Comparison of ENCODE assay signal across 24 cellular contexts in genomic region chr10:129833988-129834387, GRCh38.
"Had no signal": no experiment of that assay in that cellular context is flagged by ENCODE, and none has a peak within 500 bp of the region (broad histone marks: within the 10 kb centered on the region; RNA-seq: fewer than 3 reads in every experiment).

No MANE protein-coding gene starts in this region.

- H3K27me3 ChIP-seq: sigmoid colon, testis, vagina had no signal

- H3K9me3 Mint-ChIP-seq: activated B cell treated with CpG ODN at 0.5 μM for 24 hours; activated naive CD4-positive, alpha-beta T cell treated with anti-CD3 and anti-CD28 coated beads for 36 hours; activated naive CD8-positive, alpha-beta T cell treated with anti-CD3 and anti-CD28 coated beads, Interleukin-2, amount 10 ng/mL, durations not matched to agents 7 days and 5 days; activated T-cell treated with anti-CD3 and anti-CD28 coated beads, Interleukin-2, amount 50 U/mL, for 72 hours; naive thymus-derived CD8-positive, alpha-beta T cell; stimulated activated naive B cell treated with anti-CD40 and anti-IgM and Interleukin-4, amounts not matched to agents 10 μg/mL and 1 μg/mL and 100 μg/mL, for 72 hours had no signal

- H3K4me3 Mint-ChIP-seq: activated B cell treated with CpG ODN at 0.5 μM for 24 hours; activated CD4-positive, alpha-beta T cell treated with anti-CD3 and anti-CD28 coated beads for 36 hours; activated naive CD4-positive, alpha-beta T cell treated with anti-CD3 and anti-CD28 coated beads for 36 hours; activated naive CD8-positive, alpha-beta T cell treated with anti-CD3 and anti-CD28 coated beads, Interleukin-2, amount 10 ng/mL, durations not matched to agents 7 days and 5 days; activated T-cell treated with anti-CD3 and anti-CD28 coated beads, Interleukin-2, amount 50 U/mL, for 72 hours; naive thymus-derived CD8-positive, alpha-beta T cell; stimulated activated naive B cell treated with anti-CD40 and anti-IgM and Interleukin-4, amounts not matched to agents 10 μg/mL and 1 μg/mL and 100 μg/mL, for 72 hours had no signal

- H3K4me1 Mint-ChIP-seq: activated B cell treated with CpG ODN at 0.5 μM for 24 hours; activated CD4-positive, alpha-beta T cell treated with anti-CD3 and anti-CD28 coated beads for 36 hours; activated naive CD8-positive, alpha-beta T cell treated with anti-CD3 and anti-CD28 coated beads, Interleukin-2, amount 10 ng/mL, durations not matched to agents 7 days and 5 days; naive thymus-derived CD8-positive, alpha-beta T cell; stimulated activated naive B cell treated with anti-CD40 and anti-IgM and Interleukin-4, amounts not matched to agents 10 μg/mL and 1 μg/mL and 100 μg/mL, for 72 hours had no signal

- H3K27ac Mint-ChIP-seq: activated B cell treated with CpG ODN at 0.5 μM for 24 hours; activated CD4-positive, alpha-beta T cell treated with anti-CD3 and anti-CD28 coated beads for 36 hours; activated naive CD4-positive, alpha-beta T cell treated with anti-CD3 and anti-CD28 coated beads for 36 hours; activated naive CD8-positive, alpha-beta T cell treated with anti-CD3 and anti-CD28 coated beads, Interleukin-2, amount 10 ng/mL, durations not matched to agents 7 days and 5 days; activated T-cell treated with anti-CD3 and anti-CD28 coated beads, Interleukin-2, amount 50 U/mL, for 72 hours; progenitor cell of endocrine pancreas; stimulated activated naive B cell treated with anti-CD40 and anti-IgM and Interleukin-4, amounts not matched to agents 10 μg/mL and 1 μg/mL and 100 μg/mL, for 72 hours had no signal

- H3K9me3 ChIP-seq: lower lobe of right lung, sigmoid colon, testis, vagina had no signal

- H3K27ac ChIP-seq: coronary artery, lower lobe of right lung, sigmoid colon, testis, vagina had no signal

- H3K4me3 ChIP-seq: coronary artery, lower lobe of right lung, sigmoid colon, smooth muscle cell, testis, vagina had no signal

- H3K36me3 ChIP-seq: lower lobe of right lung, sigmoid colon, vagina had no signal

- H3K27me3 Mint-ChIP-seq: activated B cell treated with CpG ODN at 0.5 μM for 24 hours; activated CD4-positive, alpha-beta T cell treated with anti-CD3 and anti-CD28 coated beads for 36 hours; activated naive CD8-positive, alpha-beta T cell treated with anti-CD3 and anti-CD28 coated beads, Interleukin-2, amount 10 ng/mL, durations not matched to agents 7 days and 5 days; stimulated activated naive B cell treated with anti-CD40 and anti-IgM and Interleukin-4, amounts not matched to agents 10 μg/mL and 1 μg/mL and 100 μg/mL, for 72 hours had no signal

- ATAC-seq: activated CD4-positive, alpha-beta T cell treated with anti-CD3 and anti-CD28 coated beads for 36 hours; activated T-cell treated with anti-CD3 and anti-CD28 coated beads, Interleukin-2, amount 50 U/mL, for 72 hours; left lobe of liver; lower lobe of right lung; naive thymus-derived CD8-positive, alpha-beta T cell; stimulated activated naive B cell treated with anti-CD40 and anti-IgM and Interleukin-4, amounts not matched to agents 10 μg/mL and 1 μg/mL and 100 μg/mL, for 72 hours had no signal

- H3K4me2 ChIP-seq: smooth muscle cell had no signal

- DNase-seq: activated B cell treated with CpG ODN at 0.5 μM for 24 hours; activated CD4-positive, alpha-beta T cell treated with anti-CD3 and anti-CD28 coated beads for 36 hours; activated CD4-positive, alpha-beta T cell treated with anti-CD3 and anti-CD28 coated beads, Interleukin-2, amount 50 U/mL, for 4 hours; activated effector memory CD4-positive, alpha-beta T cell treated with Interleukin-2 at 50 U/mL for 16 hours; activated naive CD4-positive, alpha-beta T cell treated with anti-CD3 and anti-CD28 coated beads for 36 hours; activated naive CD8-positive, alpha-beta T cell treated with anti-CD3 and anti-CD28 coated beads, Interleukin-2, amount 10 ng/mL, durations not matched to agents 7 days and 5 days; activated T-cell treated with anti-CD3 and anti-CD28 coated beads, Interleukin-2, amount 50 U/mL, for 72 hours; amniotic stem cell; cerebellar nuclear complex; erythroblast; lower lobe of right lung; naive thymus-derived CD8-positive, alpha-beta T cell; retina; sigmoid colon; stimulated activated CD4-positive, alpha-beta T cell treated with anti-CD3 and anti-CD28 coated beads, Interleukin-15, amount 100 ng/mL, for 24 hours; stimulated activated naive B cell treated with anti-CD40 and anti-IgM and Interleukin-4, amounts not matched to agents 10 μg/mL and 1 μg/mL and 100 μg/mL, for 72 hours; T-helper 9 cell; testis; trophoblast cell had no signal

- H3K36me3 Mint-ChIP-seq: activated naive CD8-positive, alpha-beta T cell treated with anti-CD3 and anti-CD28 coated beads, Interleukin-2, amount 10 ng/mL, durations not matched to agents 7 days and 5 days; naive thymus-derived CD8-positive, alpha-beta T cell; stimulated activated naive B cell treated with anti-CD40 and anti-IgM and Interleukin-4, amounts not matched to agents 10 μg/mL and 1 μg/mL and 100 μg/mL, for 72 hours had no signal

- H3K4me1 ChIP-seq: lower lobe of right lung, sigmoid colon, testis, vagina had no signal
